Comparison of ENCODE assay signal across 13 cellular contexts in genomic region chr9:124342402-124342945, GRCh38.
DNase-seq lines count a peak whose midpoint lies in the region; ATAC-seq and TF ChIP-seq lines count a peak whose summit lies in the region.
"Had no signal": no experiment of that assay in that cellular context is flagged by ENCODE, and none has a peak within 500 bp of the region (broad histone marks: within the 10 kb centered on the region; RNA-seq: fewer than 3 reads in every experiment).

No MANE protein-coding gene starts in this region.

- no peak overlapping the region for H3K27ac ChIP-seq in GM23338 (ENCODE audit: low read depth)
- H3K27ac ChIP-seq in smooth muscle cell (ENCODE audit: low read depth) = peak overlapping the region; percentile 63

- H3K4me3 Mint-ChIP-seq in GM23338 = no peak overlapping the region
- peak overlapping the region in 3 of 5 experiments; percentile 4 to 43 (median 13) for H3K4me3 Mint-ChIP-seq in brain
- H3K4me3 Mint-ChIP-seq in stimulated activated naive B cell treated with anti-CD40 and anti-IgM and Interleukin-4, amounts not matched to agents 10 μg/mL and 1 μg/mL and 100 μg/mL, for 72 hours = no peak overlapping the region
- H3K4me3 Mint-ChIP-seq: natural killer cell treated with Interleukin-12 subunit alpha and Interleukin-12 subunit beta and Interleukin-15 and Interleukin-18, amount 100 ng/mL, for 72 hours had no signal

- H3K4me2 ChIP-seq in GM23338 (no peak overlapping the region), smooth muscle cell (peak overlapping the region; percentile 49)

- no peaks in the 10 kb centered on the region for H3F3A ChIP-seq in GM23338 (replicated peaks; ENCODE audit: low read depth)
- H3F3A ChIP-seq in smooth muscle cell (ENCODE audit: low read depth) = no peaks in the 10 kb centered on the region

- no peaks in the 10 kb centered on the region for H3K4me1 ChIP-seq in GM23338 (ENCODE audit: insufficient read depth)
- H3K4me1 ChIP-seq in smooth muscle cell (ENCODE audit: low read depth) = peaks cover 14% of the 10 kb centered on the region

- TF ChIP-seq CTCF in GM23338 (conservative IDR thresholded peaks at IDR 0.05; ENCODE audit: low read depth in 2 of 2) (no peak), brain (conservative IDR thresholded peaks at IDR 0.05) (no peak), smooth muscle cell (IDR thresholded peaks at IDR 0.05; ENCODE audit: borderline replicate concordance, insufficient read depth, poor library complexity, severe bottlenecking) (no peak)

- H3K4me3 ChIP-seq in GM23338 (no peak overlapping the region), smooth muscle cell (no peak overlapping the region)
- H3K4me3 ChIP-seq: testis had no signal

- 92% methylated on average over 12 of the region's 12 CpGs for WGBS in smooth muscle cell (ENCODE audit: low lambda C conversion rate)

- H3K4me1 Mint-ChIP-seq in GM23338 = peaks cover 25% of the 10 kb centered on the region
- H3K4me1 Mint-ChIP-seq in brain = peaks cover 40% of the 10 kb centered on the region
- H3K4me1 Mint-ChIP-seq in stimulated activated naive B cell treated with anti-CD40 and anti-IgM and Interleukin-4, amounts not matched to agents 10 μg/mL and 1 μg/mL and 100 μg/mL, for 72 hours = peaks cover 0 to 5% of the 10 kb centered on the region in 2 donors

- no peaks in the 10 kb centered on the region for H3K9me2 ChIP-seq in GM23338 (ENCODE audit: insufficient read depth)

- TF ChIP-seq POLR2A in erythroblast (IDR thresholded peaks at IDR 0.05; ENCODE audit: low read length) = no peak

- no peak for ATAC-seq in GM23338
- no peak for ATAC-seq in stimulated activated naive B cell treated with anti-CD40 and anti-IgM and Interleukin-4, amounts not matched to agents 10 μg/mL and 1 μg/mL and 100 μg/mL, for 72 hours (replicated peaks)
- ATAC-seq in HG02759 (IDR thresholded peaks at IDR 0.05; ENCODE audit: unreplicated experiment) = no peak
- ATAC-seq: natural killer cell treated with Interleukin-12 subunit alpha and Interleukin-12 subunit beta and Interleukin-15 and Interleukin-18, amount 100 ng/mL, for 72 hours had no signal

- no peaks in the 10 kb centered on the region for H3K9me3 ChIP-seq in smooth muscle cell (replicated peaks; ENCODE audit: low read depth)
- H3K9me3 ChIP-seq: testis had no signal

- H3K36me3 Mint-ChIP-seq in GM23338 (ENCODE audit: low read depth) (peaks cover 12% of the 10 kb centered on the region; the same call in 2 of the 3 replicates), brain (peaks cover 28% of the 10 kb centered on the region)
- peaks cover 49 to 63% of the 10 kb centered on the region in 2 donors for H3K36me3 Mint-ChIP-seq in stimulated activated naive B cell treated with anti-CD40 and anti-IgM and Interleukin-4, amounts not matched to agents 10 μg/mL and 1 μg/mL and 100 μg/mL, for 72 hours
- H3K36me3 Mint-ChIP-seq: natural killer cell treated with Interleukin-12 subunit alpha and Interleukin-12 subunit beta and Interleukin-15 and Interleukin-18, amount 100 ng/mL, for 72 hours had no signal

- no peak overlapping the region for H3K9ac ChIP-seq in smooth muscle cell (ENCODE audit: low read depth)

- no peak for DNase-seq in GM23338 (ENCODE audit: low spot score)
- DNase-seq in iris pigment epithelial cell (ENCODE audit: low read depth) = peak; percentile 37
- DNase-seq in smooth muscle cell (lab: John Stamatoyannopoulos, UW; ENCODE audit: unreplicated experiment) = no peak
- no peak for DNase-seq in erythroblast (lab: John Stamatoyannopoulos, UW)
- no peak for DNase-seq in stimulated activated naive B cell treated with anti-CD40 and anti-IgM and Interleukin-4, amounts not matched to agents 10 μg/mL and 1 μg/mL and 100 μg/mL, for 72 hours
- DNase-seq in SKM-1 treated with dmso at 0.1 percent for 144 hours (lab: John Stamatoyannopoulos, UW; ENCODE audit: unreplicated experiment) = no peak
- DNase-seq: central memory CD4-positive, alpha-beta T cell; MV-4-11; stimulated activated CD4-positive, alpha-beta T cell treated with anti-CD3 and anti-CD28 coated beads, Interleukin-4, amount 100 ng/mL, for 1 hour had no signal

- H2AFZ ChIP-seq in GM23338 (no peak overlapping the region), smooth muscle cell (ENCODE audit: low read depth) (no peak overlapping the region)

- H3K27ac Mint-ChIP-seq in GM23338 = peak overlapping the region; percentile 92
- H3K27ac Mint-ChIP-seq in brain = peak overlapping the region; percentile 70 to 97 (median 94)
- H3K27ac Mint-ChIP-seq in stimulated activated naive B cell treated with anti-CD40 and anti-IgM and Interleukin-4, amounts not matched to agents 10 μg/mL and 1 μg/mL and 100 μg/mL, for 72 hours = no peak overlapping the region
- H3K27ac Mint-ChIP-seq: natural killer cell treated with Interleukin-12 subunit alpha and Interleukin-12 subunit beta and Interleukin-15 and Interleukin-18, amount 100 ng/mL, for 72 hours had no signal

- no peaks in the 10 kb centered on the region for H3K36me3 ChIP-seq in GM23338 (ENCODE audit: insufficient read depth)
- H3K36me3 ChIP-seq in smooth muscle cell (ENCODE audit: low read depth) = peaks cover 7% of the 10 kb centered on the region

- H3K27me3 Mint-ChIP-seq in GM23338 (ENCODE audit: insufficient read depth, low read depth, poor library complexity) (peaks cover 16% of the 10 kb centered on the region), brain (no peaks in the 10 kb centered on the region)
- no peaks in the 10 kb centered on the region for H3K27me3 Mint-ChIP-seq in stimulated activated naive B cell treated with anti-CD40 and anti-IgM and Interleukin-4, amounts not matched to agents 10 μg/mL and 1 μg/mL and 100 μg/mL, for 72 hours
- H3K27me3 Mint-ChIP-seq: natural killer cell treated with Interleukin-12 subunit alpha and Interleukin-12 subunit beta and Interleukin-15 and Interleukin-18, amount 100 ng/mL, for 72 hours had no signal

- no peaks in the 10 kb centered on the region for H3K79me2 ChIP-seq in GM23338 (replicated peaks; ENCODE audit: insufficient read depth)
- no peaks in the 10 kb centered on the region for H3K79me2 ChIP-seq in smooth muscle cell (ENCODE audit: low read depth)

- peaks cover 5% of the 10 kb centered on the region; the same call in 1 of the 3 replicates for H3K9me3 Mint-ChIP-seq in GM23338
- peaks cover 0 to 9% (median 7%) of the 10 kb centered on the region in 5 experiments for H3K9me3 Mint-ChIP-seq in brain
- no peaks in the 10 kb centered on the region for H3K9me3 Mint-ChIP-seq in stimulated activated naive B cell treated with anti-CD40 and anti-IgM and Interleukin-4, amounts not matched to agents 10 μg/mL and 1 μg/mL and 100 μg/mL, for 72 hours
- H3K9me3 Mint-ChIP-seq: natural killer cell treated with Interleukin-12 subunit alpha and Interleukin-12 subunit beta and Interleukin-15 and Interleukin-18, amount 100 ng/mL, for 72 hours had no signal

- H4K20me1 ChIP-seq in GM23338 (replicated peaks; ENCODE audit: insufficient read depth) (no peaks in the 10 kb centered on the region), smooth muscle cell (ENCODE audit: low read depth) (peaks cover 78% of the 10 kb centered on the region)

- no peaks in the 10 kb centered on the region for H3K27me3 ChIP-seq in GM23338 (ENCODE audit: insufficient read depth)
- H3K27me3 ChIP-seq in smooth muscle cell (ENCODE audit: low read depth) = no peaks in the 10 kb centered on the region
- H3K27me3 ChIP-seq: testis had no signal

TF ChIP-seq in GM23338, 12 proteins besides CTCF, POLR2A, EP300 and RAD21 (continues in another document):
- TF ChIP-seq EZH2phosphoT487 (IDR thresholded peaks at IDR 0.05; ENCODE audit: unreplicated experiment) = no peak
- TF ChIP-seq STAT1 (IDR thresholded peaks at IDR 0.05; ENCODE audit: unreplicated experiment) = no peak
- no peak for TF ChIP-seq CREB1 (CRISPR knock-in tag; IDR thresholded peaks at IDR 0.05; ENCODE audit: low read depth)
- no peak for TF ChIP-seq ETS1 (IDR thresholded peaks at IDR 0.05)
- no peak for TF ChIP-seq POLR2AphosphoS5 (IDR thresholded peaks at IDR 0.05; ENCODE audit: low read depth)
- no peak for TF ChIP-seq REST (IDR thresholded peaks at IDR 0.05; ENCODE audit: unreplicated experiment)

Comparison
In these comparisons a context has a peak if more than half of its experiments do, and no peak if none do; other contexts are left out.
1. H3K4me3 Mint-ChIP-seq: peak in brain (3 of 5); none in GM23338 (single experiment) and stimulated activated naive B cell treated with anti-CD40 and anti-IgM and Interleukin-4, amounts not matched to agents 10 μg/mL and 1 μg/mL and 100 μg/mL, for 72 hours (0 of 2).